In genomic region chr4:105146286-105147219, GRCh38 we compare ENCODE assay signal across 1 cellular context.
TF ChIP-seq lines count a peak whose summit lies in the region.

TSS of gene TET2 (plus strand) at chr4:105146876. CDS start at chr4:105233943, 87,067 bp downstream.

TF ChIP-seq in K562, 482 proteins besides CTCF, POLR2A, EP300 and RAD21 (continued from another document and continues in another):
- TF ChIP-seq CREB3 (tag; conservative IDR thresholded peaks at IDR 0.05; ENCODE audit: low read depth) (no peak), MLX (CRISPR knock-in tag; conservative IDR thresholded peaks at IDR 0.05) (no peak), FOXJ3 (CRISPR knock-in tag; IDR thresholded peaks at IDR 0.05) (no peak), NCOR1 (IDR thresholded peaks at IDR 0.05) (peak; percentile 24; the same call in 1 of the 2 replicates), CLOCK (CRISPR knock-in tag; IDR thresholded peaks at IDR 0.05; ENCODE audit: borderline replicate concordance) (no peak), POLR2G (IDR thresholded peaks at IDR 0.05; ENCODE audit: low read depth, low read length) (peak; percentile 90), YY1 (IDR thresholded peaks at IDR 0.05; ENCODE audit: borderline replicate concordance in 1 of 3, control insufficient read depth in 1 of 3, extremely low read depth in 1 of 3, insufficient read depth in 3 of 3, insufficient read length in 1 of 3, insufficient replicate concordance in 2 of 3, low read depth in 1 of 3, low read length in 2 of 3) (peak; percentile 72 to 94 (median 86)), GATAD2A (IDR thresholded peaks at IDR 0.05) (peak; percentile 58; the same call in 1 of the 2 replicates), ESRRA (IDR thresholded peaks at IDR 0.05; ENCODE audit: borderline replicate concordance, low read depth) (peak; percentile 22; the same call in 1 of the 2 replicates), TBL1XR1 (IDR thresholded peaks at IDR 0.05; ENCODE audit: low read length in 2 of 2) (no peak), PCBP1 (IDR thresholded peaks at IDR 0.05; ENCODE audit: low read depth, low read length, poor library complexity, severe bottlenecking) (no peak), HMG20B (CRISPR knock-in tag; IDR thresholded peaks at IDR 0.05) (no peak), ZNF23 (CRISPR knock-in tag; IDR thresholded peaks at IDR 0.05) (no peak), ATF1 (CRISPR knock-in tag; IDR thresholded peaks at IDR 0.05) (no peak), ATF1 (tag; IDR thresholded peaks at IDR 0.05) (peak; percentile 68), DNMT1 (IDR thresholded peaks at IDR 0.05) (no peak), E4F1 (CRISPR knock-in tag; IDR thresholded peaks at IDR 0.05; ENCODE audit: borderline replicate concordance) (no peak), ASH1L (IDR thresholded peaks at IDR 0.05; ENCODE audit: borderline replicate concordance, low read depth, partially characterized antibody) (no peak), TEAD2 (tag; IDR thresholded peaks at IDR 0.05) (no peak), ZNF445 (CRISPR knock-in tag; IDR thresholded peaks at IDR 0.05; ENCODE audit: low read depth) (no peak), NONO (IDR thresholded peaks at IDR 0.05; ENCODE audit: low read depth in 2 of 2, low read length in 1 of 2) (peak; percentile 32 to 54; a peak in 2 of 4 replicates), ETS1 (conservative IDR thresholded peaks at IDR 0.05; ENCODE audit: control insufficient read depth, low read depth, low read length) (no peak), PURB (CRISPR knock-in tag; IDR thresholded peaks at IDR 0.05; ENCODE audit: low read depth) (no peak), ZNF174 (CRISPR knock-in tag; IDR thresholded peaks at IDR 0.05) (no peak), SREBF1 (IDR thresholded peaks at IDR 0.05; ENCODE audit: borderline replicate concordance, low read depth, low read length) (no peak), RFX7 (CRISPR knock-in tag; IDR thresholded peaks at IDR 0.05) (no peak), TEAD4 (IDR thresholded peaks at IDR 0.05; ENCODE audit: low read length) (no peak), TEAD4 (CRISPR knock-in tag; IDR thresholded peaks at IDR 0.05; ENCODE audit: borderline replicate concordance) (no peak), SMAD3 (CRISPR knock-in tag; conservative IDR thresholded peaks at IDR 0.05) (no peak), TAF9B (IDR thresholded peaks at IDR 0.05; ENCODE audit: partially characterized antibody) (peak; percentile 50), STAT5B (CRISPR knock-in tag; IDR thresholded peaks at IDR 0.05) (no peak), ZBTB12 (CRISPR knock-in tag; IDR thresholded peaks at IDR 0.05) (peak; percentile 45; the same call in 1 of the 2 replicates), ZNF280B (CRISPR knock-in tag; IDR thresholded peaks at IDR 0.05) (no peak), CTBP1 (IDR thresholded peaks at IDR 0.05; ENCODE audit: borderline replicate concordance) (peak; percentile 71; the same call in 1 of the 2 replicates), CREM (IDR thresholded peaks at IDR 0.05; ENCODE audit: low read depth) (peak; percentile 84), TBP (optimal IDR thresholded peaks at IDR 0.05; ENCODE audit: low read depth, low read length) (peak; percentile 57), AFF1 (IDR thresholded peaks at IDR 0.05; ENCODE audit: low read depth in 1 of 2, partially characterized antibody in 2 of 2) (no peak), HIVEP1 (CRISPR knock-in tag; IDR thresholded peaks at IDR 0.05) (no peak), ADNP (tag; IDR thresholded peaks at IDR 0.05) (no peak), RBM39 (optimal IDR thresholded peaks at IDR 0.05; ENCODE audit: low read depth, low read length) (no peak), BMI1 (IDR thresholded peaks at IDR 0.05; ENCODE audit: low read length) (no peak), ZNF639 (CRISPR knock-in tag; conservative IDR thresholded peaks at IDR 0.05 in 1 of 2, IDR thresholded peaks at IDR 0.05 in 1 of 2) (peak in 1 of 2 experiments; percentile 83; a peak in 2 of 4 replicates), ZBTB7A (IDR thresholded peaks at IDR 0.05; ENCODE audit: borderline replicate concordance, control insufficient read depth, low read depth, low read length) (peak; percentile 52; the same call in 1 of the 2 replicates), ZNF384 (IDR thresholded peaks at IDR 0.05; ENCODE audit: low read depth, low read length) (no peak), ARID2 (IDR thresholded peaks at IDR 0.05) (no peak), ZC3H4 (CRISPR knock-in tag; IDR thresholded peaks at IDR 0.05; ENCODE audit: borderline replicate concordance) (no peak), TAF1 (IDR thresholded peaks at IDR 0.05; ENCODE audit: control insufficient read depth, extremely low read depth, insufficient read depth, low read length, severe bottlenecking) (peak; percentile 63), RBFOX2 (IDR thresholded peaks at IDR 0.05; ENCODE audit: low read depth, low read length) (peak; percentile 84), GABPA (tag; conservative IDR thresholded peaks at IDR 0.05; ENCODE audit: low read depth) (peak; percentile 30)
